In the genomic region with DNA sequence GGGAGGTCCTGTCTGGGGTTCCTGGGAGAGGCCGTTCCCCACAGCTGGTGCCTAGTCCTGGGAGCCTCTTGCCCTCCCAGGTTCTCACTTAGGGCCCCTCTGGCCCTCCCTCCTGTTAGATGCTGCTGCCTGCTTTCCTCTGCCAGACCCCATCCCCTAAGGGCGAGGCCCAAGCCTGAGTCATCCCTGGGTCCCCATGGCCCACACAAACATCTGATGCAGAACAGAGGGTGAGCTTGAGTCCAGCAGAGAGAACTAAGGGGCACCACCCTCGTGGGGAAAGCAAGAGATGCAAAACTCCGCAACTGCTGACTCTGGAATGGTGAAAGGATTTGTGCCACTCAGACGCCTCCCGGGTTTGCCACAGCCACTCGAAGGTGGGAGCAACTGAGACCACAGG, we compare ENCODE assay signal across 3 cellular contexts.
TF ChIP-seq lines count a peak whose summit lies in the region.

No MANE protein-coding gene starts in this region.

TF ChIP-seq in SK-N-SH, 30 proteins besides CTCF, POLR2A, EP300 and RAD21 (continues in another document):
- no peak for TF ChIP-seq REST (IDR thresholded peaks at IDR 0.05; ENCODE audit: low read depth, low read length)
- TF ChIP-seq, protein P1, sequence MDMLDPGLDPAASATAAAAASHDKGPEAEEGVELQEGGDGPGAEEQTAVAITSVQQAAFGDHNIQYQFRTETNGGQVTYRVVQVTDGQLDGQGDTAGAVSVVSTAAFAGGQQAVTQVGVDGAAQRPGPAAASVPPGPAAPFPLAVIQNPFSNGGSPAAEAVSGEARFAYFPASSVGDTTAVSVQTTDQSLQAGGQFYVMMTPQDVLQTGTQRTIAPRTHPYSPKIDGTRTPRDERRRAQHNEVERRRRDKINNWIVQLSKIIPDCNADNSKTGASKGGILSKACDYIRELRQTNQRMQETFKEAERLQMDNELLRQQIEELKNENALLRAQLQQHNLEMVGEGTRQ (IDR thresholded peaks at IDR 0.05; ENCODE audit: borderline replicate concordance, low read depth, low read length): no peak
- TF ChIP-seq FOXJ3 (CRISPR knock-in tag; IDR thresholded peaks at IDR 0.05): no peak
- TF ChIP-seq FOSL2 (IDR thresholded peaks at IDR 0.05; ENCODE audit: borderline replicate concordance, low read depth): no peak
- TF ChIP-seq, protein P2, sequence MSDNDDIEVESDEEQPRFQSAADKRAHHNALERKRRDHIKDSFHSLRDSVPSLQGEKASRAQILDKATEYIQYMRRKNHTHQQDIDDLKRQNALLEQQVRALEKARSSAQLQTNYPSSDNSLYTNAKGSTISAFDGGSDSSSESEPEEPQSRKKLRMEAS (IDR thresholded peaks at IDR 0.05; ENCODE audit: low read depth): no peak
- TF ChIP-seq ELF1 (IDR thresholded peaks at IDR 0.05): no peak
- TF ChIP-seq GABPA (IDR thresholded peaks at IDR 0.05; ENCODE audit: low read depth): no peak
- no peak for TF ChIP-seq ZBTB33 (IDR thresholded peaks at IDR 0.05; ENCODE audit: borderline replicate concordance, low read depth)

TF ChIP-seq in SK-N-SH treated with all-trans-retinoic acid at 6 μM for 48 hours, 23 proteins besides CTCF, POLR2A, EP300 and RAD21:
- no peak for TF ChIP-seq ARNTL (CRISPR knock-in tag; IDR thresholded peaks at IDR 0.05; ENCODE audit: borderline replicate concordance, low read depth)
- no peak for TF ChIP-seq ZNF565 (CRISPR knock-in tag; conservative IDR thresholded peaks at IDR 0.05; ENCODE audit: low read depth)
- TF ChIP-seq CREB5 (CRISPR knock-in tag; IDR thresholded peaks at IDR 0.05; ENCODE audit: low read depth): no peak
- TF ChIP-seq RARB (CRISPR knock-in tag; IDR thresholded peaks at IDR 0.05): no peak
- no peak for TF ChIP-seq TSHZ2 (CRISPR knock-in tag; IDR thresholded peaks at IDR 0.05)

TF ChIP-seq in HepG2, 621 proteins besides CTCF, POLR2A, EP300 and RAD21:
- no peak for TF ChIP-seq SNRNP70 (IDR thresholded peaks at IDR 0.05; ENCODE audit: low read depth, low read length)
- no peak for TF ChIP-seq POLR2AphosphoS2 (IDR thresholded peaks at IDR 0.05; ENCODE audit: low read depth, low read length)
- no peak for TF ChIP-seq HMGXB3 (CRISPR knock-in tag; IDR thresholded peaks at IDR 0.05; ENCODE audit: borderline replicate concordance)
- no peak for TF ChIP-seq AKAP8 (CRISPR knock-in tag; IDR thresholded peaks at IDR 0.05)
- TF ChIP-seq CC2D1A (CRISPR knock-in tag; IDR thresholded peaks at IDR 0.05): no peak
- no peak for TF ChIP-seq SIN3A (IDR thresholded peaks at IDR 0.05; ENCODE audit: borderline replicate concordance, low read depth, low read length)
- TF ChIP-seq, protein P3, sequence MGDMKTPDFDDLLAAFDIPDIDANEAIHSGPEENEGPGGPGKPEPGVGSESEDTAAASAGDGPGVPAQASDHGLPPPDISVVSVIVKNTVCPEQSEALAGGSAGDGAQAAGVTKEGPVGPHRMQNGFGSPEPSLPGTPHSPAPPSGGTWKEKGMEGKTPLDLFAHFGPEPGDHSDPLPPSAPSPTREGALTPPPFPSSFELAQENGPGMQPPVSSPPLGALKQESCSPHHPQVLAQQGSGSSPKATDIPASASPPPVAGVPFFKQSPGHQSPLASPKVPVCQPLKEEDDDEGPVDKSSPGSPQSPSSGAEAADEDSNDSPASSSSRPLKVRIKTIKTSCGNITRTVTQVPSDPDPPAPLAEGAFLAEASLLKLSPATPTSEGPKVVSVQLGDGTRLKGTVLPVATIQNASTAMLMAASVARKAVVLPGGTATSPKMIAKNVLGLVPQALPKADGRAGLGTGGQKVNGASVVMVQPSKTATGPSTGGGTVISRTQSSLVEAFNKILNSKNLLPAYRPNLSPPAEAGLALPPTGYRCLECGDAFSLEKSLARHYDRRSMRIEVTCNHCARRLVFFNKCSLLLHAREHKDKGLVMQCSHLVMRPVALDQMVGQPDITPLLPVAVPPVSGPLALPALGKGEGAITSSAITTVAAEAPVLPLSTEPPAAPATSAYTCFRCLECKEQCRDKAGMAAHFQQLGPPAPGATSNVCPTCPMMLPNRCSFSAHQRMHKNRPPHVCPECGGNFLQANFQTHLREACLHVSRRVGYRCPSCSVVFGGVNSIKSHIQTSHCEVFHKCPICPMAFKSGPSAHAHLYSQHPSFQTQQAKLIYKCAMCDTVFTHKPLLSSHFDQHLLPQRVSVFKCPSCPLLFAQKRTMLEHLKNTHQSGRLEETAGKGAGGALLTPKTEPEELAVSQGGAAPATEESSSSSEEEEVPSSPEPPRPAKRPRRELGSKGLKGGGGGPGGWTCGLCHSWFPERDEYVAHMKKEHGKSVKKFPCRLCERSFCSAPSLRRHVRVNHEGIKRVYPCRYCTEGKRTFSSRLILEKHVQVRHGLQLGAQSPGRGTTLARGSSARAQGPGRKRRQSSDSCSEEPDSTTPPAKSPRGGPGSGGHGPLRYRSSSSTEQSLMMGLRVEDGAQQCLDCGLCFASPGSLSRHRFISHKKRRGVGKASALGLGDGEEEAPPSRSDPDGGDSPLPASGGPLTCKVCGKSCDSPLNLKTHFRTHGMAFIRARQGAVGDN (CRISPR knock-in tag; IDR thresholded peaks at IDR 0.05): peak; percentile 32; the same call in 1 of the 2 replicates
- TF ChIP-seq, protein P4, sequence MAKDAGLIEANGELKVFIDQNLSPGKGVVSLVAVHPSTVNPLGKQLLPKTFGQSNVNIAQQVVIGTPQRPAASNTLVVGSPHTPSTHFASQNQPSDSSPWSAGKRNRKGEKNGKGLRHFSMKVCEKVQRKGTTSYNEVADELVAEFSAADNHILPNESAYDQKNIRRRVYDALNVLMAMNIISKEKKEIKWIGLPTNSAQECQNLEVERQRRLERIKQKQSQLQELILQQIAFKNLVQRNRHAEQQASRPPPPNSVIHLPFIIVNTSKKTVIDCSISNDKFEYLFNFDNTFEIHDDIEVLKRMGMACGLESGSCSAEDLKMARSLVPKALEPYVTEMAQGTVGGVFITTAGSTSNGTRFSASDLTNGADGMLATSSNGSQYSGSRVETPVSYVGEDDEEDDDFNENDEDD (CRISPR knock-in tag; IDR thresholded peaks at IDR 0.05; ENCODE audit: borderline replicate concordance): no peak
